31 cellular contexts compared by ENCODE assay signal in genomic region chr1:14482784-14483183, GRCh38.
DNase-seq lines count a peak whose midpoint lies in the region; ATAC-seq, FAIRE-seq and TF ChIP-seq lines count a peak whose summit lies in the region.
"Had no signal": no experiment of that assay in that cellular context is flagged by ENCODE, and none has a peak within 500 bp of the region (broad histone marks: within the 10 kb centered on the region; RNA-seq: fewer than 3 reads in every experiment).

No MANE protein-coding gene starts in this region.

- no peak for TF ChIP-seq CTCF in K562 (IDR thresholded peaks at IDR 0.05 in 2 of 3, conservative IDR thresholded peaks at IDR 0.05 in 1 of 3; ENCODE audit: insufficient read depth in 2 of 3, low read depth in 1 of 3, low read length in 3 of 3)

- BruUV-seq in K562 (replicated peaks; lab: Mats Ljungman, UMichigan), result no TSS peak

- H3K4me1 ChIP-seq in K562 (replicated peaks in 1 of 2; ENCODE audit: control insufficient read depth in 2 of 2, insufficient read depth in 2 of 2, low read length in 2 of 2) (peaks cover 7 to 17% of the 10 kb centered on the region in 2 experiments), small intestine (ENCODE audit: control insufficient read depth in 2 of 2, insufficient read depth in 1 of 2, low read depth in 1 of 2, low read length in 1 of 2) (no peaks in the 10 kb centered on the region)
- H3K4me1 ChIP-seq: A549; BE2C; BLaER1; BLaER1 treated with 17β-estradiol and CSF1 and Interleukin-3, amounts not matched to agents 10 nM and 100 nM had no signal

- CTCF ChIA-PET in K562 (lab: Yijun Ruan, JAX; ENCODE audit: low intra/inter-chr PET ratio), result no interaction called here

- intact Hi-C loops in K562 (cut with micrococcal nuclease), result no loop called here

- H3K36me3 ChIP-seq in K562 (ENCODE audit: control insufficient read depth, insufficient read depth, low read length) (no peaks in the 10 kb centered on the region), small intestine (ENCODE audit: control insufficient read depth in 2 of 2, insufficient read depth in 2 of 2, low read length in 2 of 2) (no peaks in the 10 kb centered on the region)
- H3K36me3 ChIP-seq: BE2C; BLaER1; BLaER1 treated with 17β-estradiol and CSF1 and Interleukin-3, amounts not matched to agents 10 nM and 100 nM had no signal

- no peak overlapping the region for H3K9ac ChIP-seq in K562 (ENCODE audit: insufficient read depth in 1 of 2, low read depth in 2 of 2, low read length in 2 of 2)
- H3K9ac ChIP-seq: BLaER1; BLaER1 treated with 17β-estradiol and CSF1 and Interleukin-3, amounts not matched to agents 10 nM and 100 nM had no signal

- ATAC-seq in K562 (no peak), GM21381 (IDR thresholded peaks at IDR 0.05; ENCODE audit: unreplicated experiment) (no peak)
- ATAC-seq: A549; CD8-positive, alpha-beta T cell had no signal

- in situ Hi-C loops in K562 (cut with MboI), result no loop called here

- TF ChIP-seq EP300 in K562 (IDR thresholded peaks at IDR 0.05; ENCODE audit: low read length), result no peak

- H3K4me2 ChIP-seq in K562 (ENCODE audit: insufficient read depth, low read length), result no peak overlapping the region
- H3K4me2 ChIP-seq: A549; BLaER1; BLaER1 treated with 17β-estradiol and CSF1 and Interleukin-3, amounts not matched to agents 10 nM and 100 nM had no signal

- no peaks in the 10 kb centered on the region for H3K9me3 ChIP-seq in K562 (replicated peaks; ENCODE audit: control insufficient read depth, insufficient read depth, low read depth, low read length)
- H3K9me3 ChIP-seq in small intestine (ENCODE audit: control insufficient read depth, low read depth), result no peaks in the 10 kb centered on the region
- H3K9me3 ChIP-seq: A549; BE2C; BLaER1; BLaER1 treated with 17β-estradiol and CSF1 and Interleukin-3, amounts not matched to agents 10 nM and 100 nM; Caco-2 had no signal

- 0 out of 5 replicates have a peak, but pooled peaks cover 0 to 2% of the 10 kb centered on the region in 2 experiments for H3K27me3 ChIP-seq in K562 (ENCODE audit: control insufficient read depth in 2 of 2, insufficient read depth in 2 of 2, low read length in 2 of 2)
- H3K27me3 ChIP-seq in small intestine (ENCODE audit: control insufficient read depth in 2 of 2, insufficient read depth in 2 of 2, low read length in 2 of 2), result no peaks in the 10 kb centered on the region
- H3K27me3 ChIP-seq: BE2C; BLaER1; BLaER1 treated with 17β-estradiol and CSF1 and Interleukin-3, amounts not matched to agents 10 nM and 100 nM had no signal

- H3K79me2 ChIP-seq in K562 (ENCODE audit: control insufficient read depth, insufficient read depth, low read length), result no peaks in the 10 kb centered on the region; the same call in 2 of the 3 replicates

- peaks cover 3% of the 10 kb centered on the region for H3K9me1 ChIP-seq in K562 (ENCODE audit: control insufficient read depth, insufficient read depth, low read length)

- 38% methylated on average over 4 of the region's 4 CpGs for WGBS in K562 (ENCODE audit: insufficient coverage, low coverage, missing lambda C conversion rate)
- 67 to 71% (median 68%) methylated on average over 4 of the region's 4 CpGs for WGBS in small intestine, 3 donors

- TF ChIP-seq POLR2A in K562 (conservative IDR thresholded peaks at IDR 0.05), result no peak

- no peak for DNase-seq in K562 (ENCODE audit: extremely low read depth in 1 of 4, low spot score in 3 of 4)
- DNase-seq in small intestine, result peak; percentile 2
- DNase-seq in NCI-H526 treated with DMSO at 0.1 percent for 48 hours (lab: John Stamatoyannopoulos, UW), result no peak
- DNase-seq: 8988T; ACHN; AML-193; BE2C; C1 segment of cervical spinal cord; Caco-2; Calu3; CD4-positive, alpha-beta memory T cell; CD4-positive, alpha-beta T cell; CD4-positive, CD25-positive, alpha-beta regulatory T cell; CD8-positive, alpha-beta memory T cell; CD8-positive, alpha-beta T cell; COR-L47; DMS 273 treated with DMSO at 0.1 percent for 48 hours; DMS153; DMS53; DMS79; DMS79 treated with DMSO at 0.1 percent for 48 hours; DND-41; EL had no signal

- FAIRE-seq in K562 (lab: Jason Lieb, UNC), result no peak
- FAIRE-seq in small intestine (lab: Jason Lieb, UNC), result no peak
- FAIRE-seq: A204.1, A549, D721Med had no signal

- H2AFZ ChIP-seq in K562 (ENCODE audit: low read depth, low read length), result no peak overlapping the region

- TF ChIP-seq RAD21 in K562 (CRISPR knock-in tag; conservative IDR thresholded peaks at IDR 0.05 in 1 of 2, IDR thresholded peaks at IDR 0.05 in 1 of 2), result no peak

- POLR2A ChIA-PET in K562 (lab: Yijun Ruan, JAX), result no interaction called here

- H3K27ac ChIP-seq in K562 (ENCODE audit: extremely low read depth, low read depth, low read length) (no peak overlapping the region), small intestine (ENCODE audit: low read depth in 1 of 2, low read length in 1 of 2) (no peak overlapping the region)
- H3K27ac ChIP-seq: 22Rv1; A549; BLaER1; BLaER1 treated with 17β-estradiol and CSF1 and Interleukin-3, amounts not matched to agents 10 nM and 100 nM; C4-2B had no signal

- H3K4me3 ChIP-seq in K562 (no peak overlapping the region), small intestine (ENCODE audit: low read depth in 1 of 2, low read length in 2 of 2) (no peak overlapping the region)
- H3K4me3 ChIP-seq: A549; BLaER1; BLaER1 treated with 17β-estradiol and CSF1 and Interleukin-3, amounts not matched to agents 10 nM and 100 nM had no signal

- no peaks in the 10 kb centered on the region for H4K20me1 ChIP-seq in K562 (replicated peaks; ENCODE audit: control insufficient read depth, insufficient read depth, low read length)
- H4K20me1 ChIP-seq: BLaER1; BLaER1 treated with 17β-estradiol and CSF1 and Interleukin-3, amounts not matched to agents 10 nM and 100 nM had no signal

TF ChIP-seq in K562, 482 proteins besides CTCF, POLR2A, EP300 and RAD21:
- TF ChIP-seq ADNP (tag; IDR thresholded peaks at IDR 0.05) (peak; percentile 60; the same call in 1 of the 2 replicates), SRSF7 (optimal IDR thresholded peaks at IDR 0.05; ENCODE audit: low read depth, low read length) (no peak), ZNF778 (CRISPR knock-in tag; IDR thresholded peaks at IDR 0.05) (no peak), RBM25 (IDR thresholded peaks at IDR 0.05; ENCODE audit: low read depth, low read length, severe bottlenecking) (peak; percentile 83)
TF ChIP-seq in K562: peak in this region for 2.
